Comparison of ENCODE assay signal across 8 cellular contexts in genomic region chr1:155004352-155005075, GRCh38. TPM values are rescaled to one million over a fixed set of nuclear protein-coding genes. Genes with fewer than 3 reads are reported as not detected.
A peak's percentile ranks its signal among the peaks of the same experiment; 100 is the strongest.
DNase-seq lines count a peak whose midpoint lies in the region; ATAC-seq and TF ChIP-seq lines count a peak whose summit lies in the region.

No MANE protein-coding gene starts in this region.

- no peak for ATAC-seq in WTC11
- ATAC-seq in gastrocnemius medialis = no peak
- ATAC-seq in GM19351 (IDR thresholded peaks at IDR 0.05; ENCODE audit: unreplicated experiment) = no peak

- peaks cover 27% of the 10 kb centered on the region for H3K4me1 ChIP-seq in GM23248 (ENCODE audit: insufficient read depth)
- peaks cover 39 to 64% of the 10 kb centered on the region in 2 donors for H3K4me1 ChIP-seq in gastrocnemius medialis

- DNase-seq in GM23248 (peak; percentile 34), WTC11 (ENCODE audit: low spot score) (no peak), globus pallidus (ENCODE audit: low spot score) (peak; percentile 72), gastrocnemius medialis (no peak), DMS53 (lab: John Stamatoyannopoulos, UW) (no peak), NCI-H1436 treated with DMSO at 0.1 percent for 48 hours (lab: John Stamatoyannopoulos, UW) (no peak)
- DNase-seq in stimulated activated CD8-positive, alpha-beta memory T cell treated with anti-CD3 and anti-CD28 coated beads, Interleukin-4, amount 100 ng/mL, for 48 hours = no peak

- H3K9me3 ChIP-seq in GM23248 (ENCODE audit: low read depth) = no peaks in the 10 kb centered on the region
- H3K9me3 ChIP-seq in gastrocnemius medialis = no peaks in the 10 kb centered on the region

- H3K4me2 ChIP-seq in GM23248 (ENCODE audit: unreplicated experiment) = peak overlapping the region; percentile 94

- peak overlapping the region; percentile 86 for H3K9ac ChIP-seq in GM23248

- in situ Hi-C loops in GM23248 (cut with MboI) = no loop called here
- in situ Hi-C loops in gastrocnemius medialis (cut with MboI; ENCODE audit: low sequenced_read_pairs in 4 of 4) = no loop called here

- WGBS in GM23248 (ENCODE audit: low coverage in 1 of 2, low lambda C conversion rate in 2 of 2, missing lambda C conversion rate in 2 of 2), 2 experiments = 32 to 35% methylated on average over 5 of the region's 5 CpGs

- POLR2A ChIA-PET in WTC11 (lab: Charles Lee) = interaction anchor here (0.5 to 13.0 kb wide), 6 partner anchors 8 to 74 kb away, joined by 3 to 176 read pairs (median 4); partner anchors contain the start of genes CKS1B, EFNA3, EFNA4 and SHC1

- CTCF ChIA-PET in WTC11 (lab: Charles Lee) = interaction anchor here (0.7 to 2.1 kb wide), 11 partner anchors 8 to 163 kb away, joined by 3 to 30 read pairs (median 4); partner anchors contain the start of genes ADAM15, LENEP and SHC1

- H3K9me2 ChIP-seq in GM23248 (ENCODE audit: insufficient read depth) = no peaks in the 10 kb centered on the region

- TF ChIP-seq CTCF in WTC11 (IDR thresholded peaks at IDR 0.05) = no peak
- TF ChIP-seq CTCF in gastrocnemius medialis (IDR thresholded peaks at IDR 0.05 in 4 of 5, conservative IDR thresholded peaks at IDR 0.05 in 1 of 5) = no peak

- H3K27ac ChIP-seq in GM23248 (peak overlapping the region; percentile 53), gastrocnemius medialis (peak overlapping the region; percentile 95 to 99 (median 98))

- no peaks in the 10 kb centered on the region for H3K27me3 ChIP-seq in GM23248 (replicated peaks; ENCODE audit: insufficient read depth)
- no peaks in the 10 kb centered on the region for H3K27me3 ChIP-seq in gastrocnemius medialis

- peaks cover 39% of the 10 kb centered on the region for H3K4me1 Mint-ChIP-seq in WTC11

- peak overlapping the region; percentile 98 for H3K4me3 ChIP-seq in GM23248
- peak overlapping the region; percentile 94 to 99 (median 96) for H3K4me3 ChIP-seq in gastrocnemius medialis

- intact Hi-C loops in gastrocnemius medialis (cut with DNase I; ENCODE audit: low total_unique reads) = loop anchor here (5.0 to 10.0 kb wide), 6 partner anchors 133 to 1490 kb away; partner anchors contain the start of genes SLC50A1 and UBE2Q1

- H3F3A ChIP-seq in GM23248 (ENCODE audit: insufficient read depth) = no peaks in the 10 kb centered on the region

- H2AFZ ChIP-seq in GM23248 = peak overlapping the region; percentile 71

- H3K27ac Mint-ChIP-seq in WTC11 = peak overlapping the region; percentile 94

- no peak for TF ChIP-seq POLR2A in gastrocnemius medialis (IDR thresholded peaks at IDR 0.05)

- peak overlapping the region; percentile 92 for H3K4me3 Mint-ChIP-seq in WTC11

- no peaks in the 10 kb centered on the region for H3K9me3 Mint-ChIP-seq in WTC11

- H3K36me3 ChIP-seq in GM23248 (ENCODE audit: low read depth) (no peaks in the 10 kb centered on the region), gastrocnemius medialis (no peaks in the 10 kb centered on the region)

- no peaks in the 10 kb centered on the region for H3K27me3 Mint-ChIP-seq in WTC11 (ENCODE audit: low read depth)

- peaks cover 54% of the 10 kb centered on the region for H3K79me2 ChIP-seq in GM23248 (ENCODE audit: insufficient read depth)

- no peaks in the 10 kb centered on the region for H3K36me3 Mint-ChIP-seq in WTC11

- H4K20me1 ChIP-seq in GM23248 (ENCODE audit: insufficient read depth) = no peaks in the 10 kb centered on the region

TF ChIP-seq in WTC11, 78 proteins besides CTCF, POLR2A, EP300 and RAD21:
- TF ChIP-seq NFE2L1 (CRISPR knock-in tag; IDR thresholded peaks at IDR 0.05) (peak; percentile 68), GABPB1 (CRISPR knock-in tag; IDR thresholded peaks at IDR 0.05) (peak; percentile 84), ZBTB21 (CRISPR knock-in tag; IDR thresholded peaks at IDR 0.05; ENCODE audit: borderline replicate concordance) (no peak), FOXJ3 (CRISPR knock-in tag; IDR thresholded peaks at IDR 0.05; ENCODE audit: borderline replicate concordance) (no peak), TP53 (CRISPR knock-in tag; IDR thresholded peaks at IDR 0.05) (no peak), E2F4 (CRISPR knock-in tag; IDR thresholded peaks at IDR 0.05; ENCODE audit: borderline replicate concordance, low read depth) (no peak)
- TF ChIP-seq, protein P1, sequence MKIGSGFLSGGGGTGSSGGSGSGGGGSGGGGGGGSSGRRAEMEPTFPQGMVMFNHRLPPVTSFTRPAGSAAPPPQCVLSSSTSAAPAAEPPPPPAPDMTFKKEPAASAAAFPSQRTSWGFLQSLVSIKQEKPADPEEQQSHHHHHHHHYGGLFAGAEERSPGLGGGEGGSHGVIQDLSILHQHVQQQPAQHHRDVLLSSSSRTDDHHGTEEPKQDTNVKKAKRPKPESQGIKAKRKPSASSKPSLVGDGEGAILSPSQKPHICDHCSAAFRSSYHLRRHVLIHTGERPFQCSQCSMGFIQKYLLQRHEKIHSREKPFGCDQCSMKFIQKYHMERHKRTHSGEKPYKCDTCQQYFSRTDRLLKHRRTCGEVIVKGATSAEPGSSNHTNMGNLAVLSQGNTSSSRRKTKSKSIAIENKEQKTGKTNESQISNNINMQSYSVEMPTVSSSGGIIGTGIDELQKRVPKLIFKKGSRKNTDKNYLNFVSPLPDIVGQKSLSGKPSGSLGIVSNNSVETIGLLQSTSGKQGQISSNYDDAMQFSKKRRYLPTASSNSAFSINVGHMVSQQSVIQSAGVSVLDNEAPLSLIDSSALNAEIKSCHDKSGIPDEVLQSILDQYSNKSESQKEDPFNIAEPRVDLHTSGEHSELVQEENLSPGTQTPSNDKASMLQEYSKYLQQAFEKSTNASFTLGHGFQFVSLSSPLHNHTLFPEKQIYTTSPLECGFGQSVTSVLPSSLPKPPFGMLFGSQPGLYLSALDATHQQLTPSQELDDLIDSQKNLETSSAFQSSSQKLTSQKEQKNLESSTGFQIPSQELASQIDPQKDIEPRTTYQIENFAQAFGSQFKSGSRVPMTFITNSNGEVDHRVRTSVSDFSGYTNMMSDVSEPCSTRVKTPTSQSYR (CRISPR knock-in tag; IDR thresholded peaks at IDR 0.05) = 0 out of 2 replicates have a peak, but pooled peaks have one; percentile 22

RNA-seq across cellular contexts. Expression of gene ZBTB7B, which starts 1.9 kb away (rescaled TPM):
- 16.8 and 27.0 TPM in 2 replicates for total RNA-seq in GM23248 (2014; rRNA removed; shearing (Covaris generic))
- 2.3 and 2.9 TPM in 2 replicates for polyA plus RNA-seq in GM23248 (2016; fragmentation: Nextera tagmentation; extraction: Ambion mirVana)
- total RNA-seq in WTC11 (2021) (29.8 to 32.1 TPM (median 31.5 TPM) in 3 replicates), gastrocnemius medialis (100 to 1,000 TPM in 1 of 4 donors, 10 to 100 TPM in 3; 61.3 to 100 (median 73.1) TPM)

RNA-seq across cellular contexts. Expression of gene LENEP, which starts 11.1 kb away (rescaled TPM):
- not detected in 2 replicates for total RNA-seq in GM23248 (2014; rRNA removed; shearing (Covaris generic))
- polyA plus RNA-seq in GM23248 (2016; fragmentation: Nextera tagmentation; extraction: Ambion mirVana) = not detected in 2 replicates
- total RNA-seq in WTC11 (2021) = 0.48 to 1.2 TPM in 2 of 3 replicates, not detected in the other
- total RNA-seq in gastrocnemius medialis = not detected

RNA-seq across cellular contexts. Expression of gene FLAD1, which starts 21.4 kb away (rescaled TPM):
- total RNA-seq in GM23248 (2014; rRNA removed; shearing (Covaris generic)) = 15.6 and 21.3 TPM in 2 replicates
- 26.4 and 30.2 TPM in 2 replicates for polyA plus RNA-seq in GM23248 (2016; fragmentation: Nextera tagmentation; extraction: Ambion mirVana)
- total RNA-seq in WTC11 (2021) = 71.1 to 88.3 TPM (median 71.2 TPM) in 3 replicates
- total RNA-seq in gastrocnemius medialis = 10 to 100 TPM; 26.6 to 36.8 (median 31.7) TPM

RNA-seq across cellular contexts. Expression of gene DCST2, which starts 29.1 kb away (rescaled TPM):
- total RNA-seq in GM23248 (2014; rRNA removed; shearing (Covaris generic)) = not detected in 2 replicates
- polyA plus RNA-seq in GM23248 (2016; fragmentation: Nextera tagmentation; extraction: Ambion mirVana) = 0.14 and 0.16 TPM in 2 replicates
- total RNA-seq in WTC11 (2021) (0.83 to 1.8 TPM (median 1.6 TPM) in 3 replicates), gastrocnemius medialis (not detected)

RNA-seq across cellular contexts. Expression of gene DCST1, which starts 29.1 kb away (rescaled TPM):
- not detected in 2 replicates for total RNA-seq in GM23248 (2014; rRNA removed; shearing (Covaris generic))
- polyA plus RNA-seq in GM23248 (2016; fragmentation: Nextera tagmentation; extraction: Ambion mirVana) = not detected in 2 replicates
- total RNA-seq in WTC11 (2021) = 0.15 TPM in 1 of 3 replicates, not detected in the others
- under 1 TPM in 2 of 4 donors, not detected in 2; 0.13 to 0.35 TPM for total RNA-seq in gastrocnemius medialis

Comparison
In these comparisons a context has a peak if more than half of its experiments do, and no peak if none do; other contexts are left out.
1. DNase-seq: peak in GM23248 (single experiment) and globus pallidus (single experiment); none in WTC11 (single experiment), gastrocnemius medialis (0 of 2), stimulated activated CD8-positive, alpha-beta memory T cell treated with anti-CD3 and anti-CD28 coated beads, Interleukin-4, amount 100 ng/mL, for 48 hours (single experiment), DMS53 (single experiment) and NCI-H1436 treated with DMSO at 0.1 percent for 48 hours (single experiment).